Comparison of ENCODE assay signal across 27 cellular contexts in genomic region chr3:178561239-178561638, GRCh38. TPM values are rescaled to one million over a fixed set of nuclear protein-coding genes. Genes with fewer than 3 reads are reported as not detected.
DNase-seq lines count a peak whose midpoint lies in the region; ATAC-seq and TF ChIP-seq lines count a peak whose summit lies in the region.
"Had no signal": no experiment of that assay in that cellular context is flagged by ENCODE, and none has a peak within 500 bp of the region (broad histone marks: within the 10 kb centered on the region; RNA-seq: fewer than 3 reads in every experiment).

No MANE protein-coding gene starts in this region.

- H2AFZ ChIP-seq in mammary epithelial cell (ENCODE audit: low read depth, low read length) = no peak overlapping the region
- H2AFZ ChIP-seq: GM23338 had no signal

- DNase-seq in MCF 10A (ENCODE audit: unreplicated experiment) (peak; percentile 21), mammary epithelial cell (no peak), NCI-H69 (lab: John Stamatoyannopoulos, UW) (peak; percentile 27), body of pancreas (no peak), adrenal gland (no peak), NCI-H524 (lab: John Stamatoyannopoulos, UW) (no peak)
- DNase-seq: activated CD4-positive, alpha-beta T cell treated with anti-CD3 and anti-CD28 coated beads for 4 hours; activated naive CD4-positive, alpha-beta T cell treated with anti-CD3 and anti-CD28 coated beads for 36 hours; activated T-cell treated with anti-CD3 and anti-CD28 coated beads, Interleukin-2, amount 50 U/mL, for 48 hours; aorta; BE2C; Caco-2; NCI-H146; NCI-H748 treated with DMSO at 0.1 percent for 48 hours; pancreas; PC-3; SJCRH30; upper lobe of right lung had no signal

- H3K9ac ChIP-seq in mammary epithelial cell (ENCODE audit: insufficient read depth, low read length) (no peak overlapping the region), endocrine pancreas (ENCODE audit: control insufficient read depth, insufficient read depth, low read length) (no peak overlapping the region)

- H3K4me3 ChIP-seq in mammary epithelial cell (replicated peaks in 1 of 3; ENCODE audit: insufficient read depth in 1 of 3, low read depth in 2 of 3, low read length in 3 of 3) (no peak overlapping the region), endocrine pancreas (ENCODE audit: control insufficient read depth, insufficient read depth, low read length) (peak overlapping the region; percentile 94), body of pancreas (no peak overlapping the region), adrenal gland (no peak overlapping the region)
- H3K4me3 ChIP-seq: GM23338, pancreas, SJCRH30, upper lobe of right lung had no signal

- WGBS in mammary epithelial cell (ENCODE audit: low coverage, missing lambda C conversion rate) = 94% methylated on average over 4 of the region's 4 CpGs
- WGBS in body of pancreas, 2 donors = 80 to 94% methylated on average over 4 of the region's 4 CpGs
- 69 to 79% (median 73%) methylated on average over 4 of the region's 4 CpGs for WGBS in adrenal gland, 4 donors

- TF ChIP-seq POLR2A in body of pancreas (IDR thresholded peaks at IDR 0.05) = no peak
- no peak for TF ChIP-seq POLR2A in adrenal gland (IDR thresholded peaks at IDR 0.05)

- H3K4me3 Mint-ChIP-seq in MCF 10A (ENCODE audit: unreplicated experiment) = no peak overlapping the region
- H3K4me3 Mint-ChIP-seq in nephron = no peak overlapping the region
- H3K4me3 Mint-ChIP-seq: activated naive CD4-positive, alpha-beta T cell treated with anti-CD3 and anti-CD28 coated beads for 36 hours; central memory CD8-positive, alpha-beta T cell; GM23338; natural killer cell treated with Interleukin-12 subunit alpha and Interleukin-12 subunit beta and Interleukin-15 and Interleukin-18, amount 100 ng/mL, for 72 hours had no signal

- no peak overlapping the region for H3K4me2 ChIP-seq in mammary epithelial cell (ENCODE audit: insufficient read depth, low read depth, low read length)
- H3K4me2 ChIP-seq: GM23338 had no signal

- POLR2A ChIA-PET in MCF 10A (lab: Yijun Ruan, JAX) = interaction anchor here (1.3 kb wide), 1 partner anchor 10 kb away, joined by 3 read pairs; no protein-coding TSS in a partner anchor

- H3K9me3 Mint-ChIP-seq in MCF 10A (ENCODE audit: unreplicated experiment) (no peaks in the 10 kb centered on the region), nephron (no peaks in the 10 kb centered on the region)
- H3K9me3 Mint-ChIP-seq: activated naive CD4-positive, alpha-beta T cell treated with anti-CD3 and anti-CD28 coated beads for 36 hours; GM23338 had no signal

- no peaks in the 10 kb centered on the region for H3K36me3 ChIP-seq in mammary epithelial cell (ENCODE audit: insufficient read depth, low read length)
- H3K36me3 ChIP-seq in endocrine pancreas (ENCODE audit: control insufficient read depth, insufficient read depth, low read length) = no peaks in the 10 kb centered on the region
- H3K36me3 ChIP-seq in body of pancreas (replicated peaks in 1 of 2; ENCODE audit: insufficient read depth in 1 of 2, low read depth in 2 of 2) = no peaks in the 10 kb centered on the region
- H3K36me3 ChIP-seq in adrenal gland (replicated peaks in 1 of 2) = no peaks in the 10 kb centered on the region
- H3K36me3 ChIP-seq: BE2C, pancreas, SJCRH30, upper lobe of right lung had no signal

- H3K27me3 ChIP-seq in mammary epithelial cell (ENCODE audit: insufficient read depth, low read length) = peaks cover 3% of the 10 kb centered on the region
- no peaks in the 10 kb centered on the region for H3K27me3 ChIP-seq in endocrine pancreas (ENCODE audit: control insufficient read depth, insufficient read depth, low read length)
- H3K27me3 ChIP-seq in body of pancreas = no peaks in the 10 kb centered on the region
- no peaks in the 10 kb centered on the region for H3K27me3 ChIP-seq in adrenal gland
- H3K27me3 ChIP-seq: pancreas, SJCRH30, upper lobe of right lung had no signal

- H3K79me2 ChIP-seq in mammary epithelial cell (ENCODE audit: insufficient read depth, low read length) = no peaks in the 10 kb centered on the region

- no peak for ATAC-seq in body of pancreas
- ATAC-seq: GM23338; natural killer cell treated with Interleukin-12 subunit alpha and Interleukin-12 subunit beta and Interleukin-15 and Interleukin-18, amount 100 ng/mL, for 72 hours; PC-3; upper lobe of right lung had no signal

- H3K36me3 Mint-ChIP-seq in MCF 10A (ENCODE audit: insufficient read depth, unreplicated experiment) (no peaks in the 10 kb centered on the region), nephron (ENCODE audit: low read depth) (no peaks in the 10 kb centered on the region)
- H3K36me3 Mint-ChIP-seq: natural killer cell treated with Interleukin-12 subunit alpha and Interleukin-12 subunit beta and Interleukin-15 and Interleukin-18, amount 100 ng/mL, for 72 hours had no signal

- H4K20me1 ChIP-seq in mammary epithelial cell (ENCODE audit: insufficient read depth, low read length) = no peaks in the 10 kb centered on the region

- dilution Hi-C loops in mammary epithelial cell (cut with HindIII; ENCODE audit: low sequenced_read_pairs) = no loop called here

- in situ Hi-C loops in mammary epithelial cell (cut with MboI; ENCODE audit: low sequenced_read_pairs in 2 of 2) = no loop called here

- no peaks in the 10 kb centered on the region for H3K9me3 ChIP-seq in mammary epithelial cell (replicated peaks; ENCODE audit: insufficient read depth, low read length)
- H3K9me3 ChIP-seq in endocrine pancreas (ENCODE audit: control insufficient read depth, low read length) = no peaks in the 10 kb centered on the region
- no peaks in the 10 kb centered on the region for H3K9me3 ChIP-seq in body of pancreas
- H3K9me3 ChIP-seq in adrenal gland (replicated peaks in 1 of 3) = no peaks in the 10 kb centered on the region
- H3K9me3 ChIP-seq: BE2C, Caco-2, pancreas, SJCRH30, upper lobe of right lung had no signal

- intact Hi-C loops in MCF 10A (cut with micrococcal nuclease) = no loop called here
- intact Hi-C loops in mammary epithelial cell (cut with micrococcal nuclease) = no loop called here
- intact Hi-C loops in body of pancreas (cut with DNase I) = no loop called here
- intact Hi-C loops in adrenal gland (cut with DNase I) = no loop called here

- no peak for TF ChIP-seq CTCF in MCF 10A (IDR thresholded peaks at IDR 0.05; ENCODE audit: unreplicated experiment)
- no peak for TF ChIP-seq CTCF in mammary epithelial cell (conservative IDR thresholded peaks at IDR 0.05 in 1 of 2, IDR thresholded peaks at IDR 0.05 in 1 of 2; ENCODE audit: extremely low read depth in 1 of 2, insufficient read depth in 1 of 2, low read depth in 1 of 2, low read length in 2 of 2)
- TF ChIP-seq CTCF in nephron (IDR thresholded peaks at IDR 0.05; ENCODE audit: unreplicated experiment in 3 of 3) = no peak
- TF ChIP-seq CTCF in body of pancreas (IDR thresholded peaks at IDR 0.05) = no peak
- no peak for TF ChIP-seq CTCF in adrenal gland (IDR thresholded peaks at IDR 0.05)

- H3K4me1 ChIP-seq in mammary epithelial cell (ENCODE audit: insufficient read depth, low read length) (no peaks in the 10 kb centered on the region), endocrine pancreas (ENCODE audit: control insufficient read depth, insufficient read depth, low read length) (peaks cover 32% of the 10 kb centered on the region), body of pancreas (no peaks in the 10 kb centered on the region), adrenal gland (replicated peaks in 1 of 2) (no peaks in the 10 kb centered on the region)
- H3K4me1 ChIP-seq: BE2C, Caco-2, pancreas, SJCRH30, upper lobe of right lung had no signal

- no peak overlapping the region for H3K27ac ChIP-seq in mammary epithelial cell (ENCODE audit: insufficient read depth, low read depth, low read length)
- H3K27ac ChIP-seq in body of pancreas = no peak overlapping the region
- no peak overlapping the region for H3K27ac ChIP-seq in adrenal gland
- H3K27ac ChIP-seq: epithelial cell of prostate, pancreas, SJCRH30, upper lobe of right lung had no signal

- BruUV-seq in MCF 10A (replicated peaks; lab: Mats Ljungman, UMichigan) (no TSS peak), mammary epithelial cell (replicated peaks; lab: Mats Ljungman, UMichigan) (no TSS peak)

- H3K27me3 Mint-ChIP-seq in MCF 10A (ENCODE audit: insufficient read depth, unreplicated experiment) (no peaks in the 10 kb centered on the region), nephron (ENCODE audit: low read depth) (no peaks in the 10 kb centered on the region)
- H3K27me3 Mint-ChIP-seq: natural killer cell treated with Interleukin-12 subunit alpha and Interleukin-12 subunit beta and Interleukin-15 and Interleukin-18, amount 100 ng/mL, for 72 hours had no signal

- H3K27ac Mint-ChIP-seq in MCF 10A (ENCODE audit: low read depth, unreplicated experiment) (no peak overlapping the region), nephron (peak overlapping the region in 2 of 3 experiments; percentile 4 to 30)
- H3K27ac Mint-ChIP-seq: activated naive CD4-positive, alpha-beta T cell treated with anti-CD3 and anti-CD28 coated beads for 36 hours; GM23338; natural killer cell treated with Interleukin-12 subunit alpha and Interleukin-12 subunit beta and Interleukin-15 and Interleukin-18, amount 100 ng/mL, for 72 hours had no signal

- H3K4me1 Mint-ChIP-seq in MCF 10A (ENCODE audit: insufficient read depth, unreplicated experiment) (peaks cover 15% of the 10 kb centered on the region), nephron (peaks cover 55% of the 10 kb centered on the region)
- H3K4me1 Mint-ChIP-seq: central memory CD8-positive, alpha-beta T cell; GM23338 had no signal

- CTCF ChIA-PET in MCF 10A (lab: Yijun Ruan, JAX) = no interaction called here
- CTCF ChIA-PET in mammary epithelial cell (lab: Charles Lee; ENCODE audit: low non-redundant PET) = no interaction called here

RNA-seq across cellular contexts. Expression of gene KCNMB2, which starts 25.0 kb away (rescaled TPM):
- total RNA-seq in MCF 10A (2022) = not detected in 2 replicates
- total RNA-seq in mammary epithelial cell = not detected
- polyA plus RNA-seq in mammary epithelial cell = not detected
- polyA minus RNA-seq in mammary epithelial cell = not detected
- total RNA-seq in body of pancreas = 1 to 10 TPM in 1 of 2 donors, not detected in 1; 2.3 TPM
- 1 to 10 TPM in 3 of 8 donors, under 1 TPM in 2, not detected in 3; 0.58 to 4.1 (median 2.1) TPM for total RNA-seq in adrenal gland
- 1 to 10 TPM in 2 of 3 donors, under 1 TPM in 1; 0.94 to 8.6 (median 2.9) TPM for polyA plus RNA-seq in adrenal gland
- total RNA-seq: activated naive CD4-positive, alpha-beta T cell treated with anti-CD3 and anti-CD28 coated beads for 36 hours; aorta; Caco-2; GM23338; mesenteric fat pad; natural killer cell treated with Interleukin-12 subunit alpha and Interleukin-12 subunit beta and Interleukin-15 and Interleukin-18, amount 100 ng/mL, for 72 hours; PC-3; SJCRH30; subcutaneous adipose tissue; T-helper 1 cell treated with Interleukin-12 subunit alpha and Interleukin-12 subunit beta and Interleukin-4 antibody, amounts not matched to agents 30 ng/mL and 1 ng/mL, for 36 hours had no signal
- polyA plus RNA-seq: aorta had no signal

Comparison
In these comparisons a context has a peak if more than half of its experiments do, and no peak if none do; other contexts are left out.
1. DNase-seq: peak in MCF 10A (single experiment) and NCI-H69 (single experiment); none in mammary epithelial cell (single experiment), body of pancreas (0 of 4), adrenal gland (0 of 7) and NCI-H524 (0 of 2).